ENCODE assay signal across 22 cellular contexts in the genomic region with DNA sequence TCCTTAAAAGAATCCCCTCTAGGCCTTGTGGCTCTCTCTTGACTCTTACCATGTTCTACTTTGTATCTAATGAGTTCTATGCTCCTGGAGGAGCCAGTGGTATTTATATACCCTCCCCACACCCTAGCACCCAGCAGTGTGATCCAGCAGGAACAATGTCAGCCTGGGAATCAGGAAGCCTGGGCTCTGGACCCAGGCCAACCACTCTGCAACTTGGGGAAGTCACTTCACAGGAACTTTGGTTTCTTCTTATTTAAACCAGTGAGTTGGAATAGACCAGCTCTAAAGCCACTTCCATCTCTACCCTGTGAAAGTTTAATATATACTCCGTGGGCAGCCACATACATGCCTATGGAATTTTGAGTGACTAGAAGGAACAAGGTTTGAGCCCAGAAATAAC.
"Had no signal": no experiment of that assay in that cellular context is flagged by ENCODE, and none has a peak within 500 bp of the region (broad histone marks: within the 10 kb centered on the region; RNA-seq: fewer than 3 reads in every experiment).

No MANE protein-coding gene starts in this region.

- H3K27me3 ChIP-seq: brain microvascular endothelial cell, esophagus muscularis mucosa, tibial artery, uterus had no signal

- ATAC-seq: activated naive CD4-positive, alpha-beta T cell treated with anti-CD3 and anti-CD28 coated beads, Interleukin-2, amount 50 U/mL, for 72 hours; activated T-helper 17 cell treated with anti-CD3 and anti-CD28 coated beads, Interleukin-2, amount 50 U/mL, for 72 hours; natural killer cell; stimulated activated naive CD8-positive, alpha-beta T cell treated with anti-CD3 and anti-CD28 coated beads, Interleukin-15, Interleukin-2, amounts not matched to agents 100 U/mL and 50 U/mL, for 24 hours had no signal

- H3K4me3 ChIP-seq: esophagus muscularis mucosa, tibial artery, uterus had no signal

- H3K36me3 ChIP-seq: brain microvascular endothelial cell, esophagus muscularis mucosa, tibial artery, uterus had no signal

- H3K4me1 ChIP-seq: uterus had no signal

- H3K9me3 ChIP-seq: esophagus muscularis mucosa, tibial artery, uterus had no signal

- FAIRE-seq: frontal cortex, TTC549 had no signal

- H3K27ac ChIP-seq: brain microvascular endothelial cell, esophagus muscularis mucosa, tibial artery, uterus had no signal

- DNase-seq: activated CD4-positive, alpha-beta T cell treated with anti-CD3 and anti-CD28 coated beads for 1 hour; activated CD4-positive, alpha-beta T cell treated with anti-CD3 and anti-CD28 coated beads, Interleukin-2, amount 50 U/mL, for 1 hour; activated T-cell treated with anti-CD3 and anti-CD28 coated beads, Interleukin-2, amount 50 U/mL, for 24 hours; aorta; brain microvascular endothelial cell; central memory CD4-positive, alpha-beta T cell; effector memory CD4-positive, alpha-beta T cell; islet precursor cell; mammary epithelial cell; midbrain; natural killer cell; retina; stimulated activated CD4-positive, alpha-beta T cell treated with anti-CD3 and anti-CD28 coated beads, Interleukin-4, amount 100 ng/mL, for 4 hours; stimulated activated naive CD8-positive, alpha-beta T cell treated with anti-CD3 and anti-CD28 coated beads, Interleukin-15, Interleukin-2, amounts not matched to agents 100 U/mL and 50 U/mL, for 24 hours; T-helper 1 cell; tibial artery; uterus had no signal
